ENCODE assay signal across 8 cellular contexts in the genomic region with DNA sequence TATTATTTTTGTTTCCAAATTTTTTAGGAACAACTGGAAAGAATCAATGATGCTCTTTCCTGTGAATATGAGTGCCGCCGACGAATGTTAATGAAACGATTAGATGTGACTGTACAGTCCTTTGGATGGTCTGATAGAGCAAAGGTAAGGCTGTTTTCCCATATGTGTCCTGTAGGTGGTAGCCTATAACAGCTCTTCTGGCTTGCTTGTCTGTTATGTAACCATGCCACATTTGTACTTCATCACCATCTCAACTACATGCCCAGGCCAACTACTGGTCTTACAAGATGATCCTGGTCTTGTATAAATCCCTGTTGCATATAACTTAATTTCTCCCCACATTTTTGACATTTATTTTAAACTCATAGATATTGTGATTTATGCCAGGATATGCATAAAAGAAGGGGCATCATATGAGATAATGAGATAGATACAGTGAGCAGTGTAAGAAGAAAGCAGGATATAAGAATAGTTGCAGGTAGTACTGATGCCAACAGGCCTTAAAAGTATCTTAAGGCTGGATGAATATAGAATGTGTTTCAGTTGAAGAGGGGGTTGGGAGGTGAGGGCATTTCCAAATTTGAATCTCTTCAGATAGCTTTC. TPM values are rescaled to one million over a fixed set of nuclear protein-coding genes. Genes with fewer than 3 reads are reported as not detected.
DNase-seq lines count a peak whose midpoint lies in the region; ATAC-seq and TF ChIP-seq lines count a peak whose summit lies in the region.

No MANE protein-coding gene starts in this region.

- peaks cover 16% of the 10 kb centered on the region for H3K36me3 Mint-ChIP-seq in activated naive CD4-positive, alpha-beta T cell treated with anti-CD3 and anti-CD28 coated beads for 36 hours (ENCODE audit: low read depth)
- H3K36me3 Mint-ChIP-seq in MCF 10A (ENCODE audit: insufficient read depth, unreplicated experiment) = peaks cover 43% of the 10 kb centered on the region

- intact Hi-C loops in activated naive CD4-positive, alpha-beta T cell treated with anti-CD3 and anti-CD28 coated beads for 36 hours (cut with micrococcal nuclease) = loop anchor here (1.0 to 2.0 kb wide), 6 partner anchors 34 to 225 kb away; partner anchors contain the start of gene RASGRP1
- intact Hi-C loops in OCI-LY7 (cut with micrococcal nuclease; ENCODE audit: unreplicated experiment) = loop anchor here (1.0 to 5.0 kb wide), 2 partner anchors 83 to 209 kb away; no protein-coding TSS in a partner anchor
- intact Hi-C loops in MCF 10A (cut with micrococcal nuclease) = loop anchor here (1.0 to 5.0 kb wide), 4 partner anchors 34 to 209 kb away; partner anchors contain the start of gene RASGRP1

- H3K4me3 ChIP-seq in OCI-LY7 (ENCODE audit: low read depth, low read length, poor library complexity, severe bottlenecking) = no peak overlapping the region

- H3K79me2 ChIP-seq in OCI-LY7 (ENCODE audit: insufficient read depth, low read depth, low read length) = no peaks in the 10 kb centered on the region

- no peak overlapping the region for H3K27ac ChIP-seq in OCI-LY7 (ENCODE audit: low read depth, low read length, poor library complexity, severe bottlenecking)

- no peak overlapping the region for H2AFZ ChIP-seq in OCI-LY7 (ENCODE audit: low read length)

- DNase-seq in activated naive CD4-positive, alpha-beta T cell treated with anti-CD3 and anti-CD28 coated beads for 36 hours = peak; percentile 30
- DNase-seq in activated naive CD4-positive, alpha-beta T cell treated with anti-CD3 and anti-CD28 coated beads, Interleukin-2, amount 50 U/mL, for 16 hours = no peak
- DNase-seq in HPDE6-E6E7 (ENCODE audit: extremely low spot score) = peak; percentile 25
- peak; percentile 72 for DNase-seq in OCI-LY7 (ENCODE audit: low spot score)
- DNase-seq in MCF 10A (ENCODE audit: unreplicated experiment) = peak; percentile 61
- DNase-seq in iris pigment epithelial cell (ENCODE audit: low read depth) = peak; percentile 70
- DNase-seq in stimulated activated naive CD8-positive, alpha-beta T cell treated with anti-CD3 and anti-CD28 coated beads, Interleukin-15, amount 100 ng/mL, for 72 hours = peak; percentile 24 to 28

- peaks cover 4% of the 10 kb centered on the region for H3K4me1 Mint-ChIP-seq in activated naive CD4-positive, alpha-beta T cell treated with anti-CD3 and anti-CD28 coated beads for 36 hours (ENCODE audit: low read depth)
- H3K4me1 Mint-ChIP-seq in MCF 10A (ENCODE audit: insufficient read depth, unreplicated experiment) = peaks cover 6% of the 10 kb centered on the region
- H3K4me1 Mint-ChIP-seq in stimulated activated naive CD8-positive, alpha-beta T cell treated with anti-CD3 and anti-CD28 coated beads, Interleukin-15, amount 100 ng/mL, for 72 hours = peaks cover 9% of the 10 kb centered on the region

- H3K4me3 Mint-ChIP-seq in activated naive CD4-positive, alpha-beta T cell treated with anti-CD3 and anti-CD28 coated beads for 36 hours = no peak overlapping the region
- H3K4me3 Mint-ChIP-seq in MCF 10A (ENCODE audit: unreplicated experiment) = no peak overlapping the region
- no peak overlapping the region for H3K4me3 Mint-ChIP-seq in stimulated activated naive CD8-positive, alpha-beta T cell treated with anti-CD3 and anti-CD28 coated beads, Interleukin-15, amount 100 ng/mL, for 72 hours

- no peak overlapping the region for H3K4me2 ChIP-seq in OCI-LY7 (ENCODE audit: low read length)

- peak; percentile 86 for TF ChIP-seq CTCF in OCI-LY7 (conservative IDR thresholded peaks at IDR 0.05; ENCODE audit: low read length)
- peak; percentile 63 for TF ChIP-seq CTCF in MCF 10A (IDR thresholded peaks at IDR 0.05; ENCODE audit: unreplicated experiment)

- peaks cover 64% of the 10 kb centered on the region for H3K36me3 ChIP-seq in OCI-LY7 (ENCODE audit: insufficient read depth, low read length)

- no peaks in the 10 kb centered on the region for H3K4me1 ChIP-seq in OCI-LY7 (ENCODE audit: insufficient read depth, low read length, poor library complexity, severe bottlenecking)

- no peaks in the 10 kb centered on the region for H3K27me3 Mint-ChIP-seq in activated naive CD4-positive, alpha-beta T cell treated with anti-CD3 and anti-CD28 coated beads for 36 hours (ENCODE audit: low read depth)
- no peaks in the 10 kb centered on the region for H3K27me3 Mint-ChIP-seq in MCF 10A (ENCODE audit: insufficient read depth, unreplicated experiment)
- H3K27me3 Mint-ChIP-seq in stimulated activated naive CD8-positive, alpha-beta T cell treated with anti-CD3 and anti-CD28 coated beads, Interleukin-15, amount 100 ng/mL, for 72 hours = no peaks in the 10 kb centered on the region

- H3K9me3 Mint-ChIP-seq in activated naive CD4-positive, alpha-beta T cell treated with anti-CD3 and anti-CD28 coated beads for 36 hours = no peaks in the 10 kb centered on the region
- no peaks in the 10 kb centered on the region for H3K9me3 Mint-ChIP-seq in MCF 10A (ENCODE audit: unreplicated experiment)
- no peaks in the 10 kb centered on the region for H3K9me3 Mint-ChIP-seq in stimulated activated naive CD8-positive, alpha-beta T cell treated with anti-CD3 and anti-CD28 coated beads, Interleukin-15, amount 100 ng/mL, for 72 hours

- POLR2A ChIA-PET in OCI-LY7 (lab: Charles Lee) (interaction anchor here (1.1 to 1.2 kb wide), 2 partner anchors 12 to 30 kb away, joined by 3 read pairs; no protein-coding TSS in a partner anchor), MCF 10A (lab: Yijun Ruan, JAX) (interaction anchor here (0.6 kb wide), 1 partner anchor 23 kb away, joined by 3 read pairs; no protein-coding TSS in a partner anchor)

- peak; percentile 98 for ATAC-seq in GM21529 (IDR thresholded peaks at IDR 0.05; ENCODE audit: unreplicated experiment)
- ATAC-seq in stimulated activated naive CD8-positive, alpha-beta T cell treated with anti-CD3 and anti-CD28 coated beads, Interleukin-15, amount 100 ng/mL, for 72 hours = peak; percentile 97

- BruUV-seq in OCI-LY7 (replicated peaks; lab: Mats Ljungman, UMichigan) (no TSS peak), MCF 10A (replicated peaks; lab: Mats Ljungman, UMichigan) (no TSS peak)

- no peaks in the 10 kb centered on the region for H4K20me1 ChIP-seq in OCI-LY7 (ENCODE audit: insufficient read depth, low read length)

- no peaks in the 10 kb centered on the region for H3K9me2 ChIP-seq in OCI-LY7 (ENCODE audit: insufficient read depth, low read length)

- CTCF ChIA-PET in activated naive CD4-positive, alpha-beta T cell treated with anti-CD3 and anti-CD28 coated beads for 36 hours (lab: Charles Lee) = interaction anchor here (0.6 to 4.1 kb wide), 14 partner anchors 10 to 232 kb away, joined by 3 to 58 read pairs (median 4); no protein-coding TSS in a partner anchor
- CTCF ChIA-PET in OCI-LY7 (lab: Charles Lee; ENCODE audit: unreplicated experiment) (interaction anchor here (1.6 kb wide), 1 partner anchor 225 kb away, joined by 5 read pairs; no protein-coding TSS in a partner anchor), MCF 10A (lab: Yijun Ruan, JAX) (interaction anchor here (0.6 to 2.2 kb wide), 24 partner anchors 11 to 504 kb away, joined by 3 to 34 read pairs (median 4); partner anchors contain the start of gene FAM98B)

- no peaks in the 10 kb centered on the region for H3K9me3 ChIP-seq in OCI-LY7 (ENCODE audit: low read length)

- H3K27ac Mint-ChIP-seq in activated naive CD4-positive, alpha-beta T cell treated with anti-CD3 and anti-CD28 coated beads for 36 hours = peak overlapping the region; percentile 55
- H3K27ac Mint-ChIP-seq in MCF 10A (ENCODE audit: low read depth, unreplicated experiment) = no peak overlapping the region
- H3K27ac Mint-ChIP-seq in stimulated activated naive CD8-positive, alpha-beta T cell treated with anti-CD3 and anti-CD28 coated beads, Interleukin-15, amount 100 ng/mL, for 72 hours = no peak overlapping the region

RNA-seq across cellular contexts. Expression of gene FAM98B, which starts 20.3 kb away (rescaled TPM):
- 10 to 100 TPM; 42.0 to 47.4 TPM for total RNA-seq in activated naive CD4-positive, alpha-beta T cell treated with anti-CD3 and anti-CD28 coated beads for 36 hours
- 8.5 and 17.0 TPM in 2 replicates for total RNA-seq in OCI-LY7 (2014; rRNA removed; shearing (Covaris generic))
- total RNA-seq in OCI-LY7 (2022) (29.1 and 39.1 TPM in 2 replicates), MCF 10A (2022) (26.5 and 33.1 TPM in 2 replicates)
